Comparison of ENCODE assay signal across 8 cellular contexts in the genomic region with DNA sequence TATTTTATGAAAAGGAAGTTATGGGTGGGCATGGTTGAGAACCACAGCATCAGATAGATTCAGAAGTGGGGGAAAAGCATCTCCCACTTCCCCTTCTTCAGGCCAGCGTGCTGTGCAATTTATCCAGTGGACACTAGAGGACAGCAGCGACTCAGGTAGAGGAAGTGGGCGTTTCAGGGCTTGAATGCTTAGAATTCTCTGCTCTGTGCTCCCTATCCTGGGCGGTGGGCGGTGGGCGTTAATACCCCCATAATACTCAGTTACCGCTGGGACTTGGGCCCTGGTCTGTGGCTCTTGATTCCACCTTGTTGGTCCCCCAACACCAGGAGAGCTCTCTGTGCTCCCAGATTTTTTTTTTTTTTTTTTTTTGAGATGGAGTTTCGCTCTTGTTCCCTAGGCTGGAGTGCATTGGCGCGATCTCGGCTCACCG. TPM values are rescaled to one million over a fixed set of nuclear protein-coding genes. Genes with fewer than 3 reads are reported as not detected.
DNase-seq lines count a peak whose midpoint lies in the region; ATAC-seq, FAIRE-seq and TF ChIP-seq lines count a peak whose summit lies in the region.

No MANE protein-coding gene starts in this region.

- no peaks in the 10 kb centered on the region for H3K9me2 ChIP-seq in PC-3 (replicated peaks; ENCODE audit: low read length)

- no peaks in the 10 kb centered on the region for H3K36me3 Mint-ChIP-seq in Caco-2 (ENCODE audit: insufficient read depth, unreplicated experiment)
- H3K36me3 Mint-ChIP-seq in activated T-helper 2 cell treated with anti-CD3 and anti-CD28 coated beads, Interferon-gamma antibody, Interleukin-2, Interleukin-4, amounts not matched to agents 10 μg/mL and 5 μg/mL and 100 μg/mL, durations not matched to agents 14 hours and 24 hours and 36 hours (ENCODE audit: low read depth) = no peaks in the 10 kb centered on the region

- no peaks in the 10 kb centered on the region for H3K9me3 ChIP-seq in Caco-2
- H3K9me3 ChIP-seq in PC-3 (ENCODE audit: low read length) = no peaks in the 10 kb centered on the region
- no peaks in the 10 kb centered on the region for H3K9me3 ChIP-seq in sigmoid colon

- H3K4me1 ChIP-seq in Caco-2 (peaks cover 13% of the 10 kb centered on the region), PC-3 (ENCODE audit: insufficient read depth, low read length) (no peaks in the 10 kb centered on the region), sigmoid colon (peaks cover 0 to 6% (median 2%) of the 10 kb centered on the region in 4 donors)

- H3K27ac ChIP-seq in PC-3 (ENCODE audit: low read length) (no peak overlapping the region), sigmoid colon (no peak overlapping the region)

- H2AFZ ChIP-seq in PC-3 (ENCODE audit: low read length) = peak overlapping the region; percentile 79

- peak overlapping the region; percentile 83 for H3K4me2 ChIP-seq in PC-3 (ENCODE audit: low read length)

- no peaks in the 10 kb centered on the region for H3K36me3 ChIP-seq in Caco-2 (ENCODE audit: control insufficient read depth, insufficient read depth, low read length)
- H3K36me3 ChIP-seq in PC-3 (ENCODE audit: low read depth, low read length) = no peaks in the 10 kb centered on the region
- H3K36me3 ChIP-seq in sigmoid colon = no peaks in the 10 kb centered on the region

- no peaks in the 10 kb centered on the region for H3K79me2 ChIP-seq in PC-3 (ENCODE audit: low read length)

- peak; percentile 75 for ATAC-seq in PC-3
- ATAC-seq in GM21717 (IDR thresholded peaks at IDR 0.05; ENCODE audit: unreplicated experiment) = no peak

- peak overlapping the region; percentile 60 for H3K4me3 Mint-ChIP-seq in Caco-2 (ENCODE audit: unreplicated experiment)
- no peak overlapping the region for H3K4me3 Mint-ChIP-seq in activated T-helper 2 cell treated with anti-CD3 and anti-CD28 coated beads, Interferon-gamma antibody, Interleukin-2, Interleukin-4, amounts not matched to agents 10 μg/mL and 5 μg/mL and 100 μg/mL, durations not matched to agents 14 hours and 24 hours and 36 hours (ENCODE audit: low read depth)

- TF ChIP-seq POLR2A in sigmoid colon (IDR thresholded peaks at IDR 0.05) (no peak), lower leg skin (IDR thresholded peaks at IDR 0.05) (no peak)

- TF ChIP-seq CTCF in Caco-2 (IDR thresholded peaks at IDR 0.05; ENCODE audit: insufficient read depth in 1 of 2, low read depth in 1 of 2, low read length in 1 of 2, severe bottlenecking in 1 of 2, unreplicated experiment in 1 of 2) = peak; percentile 90 to 93
- peak; percentile 65 for TF ChIP-seq CTCF in PC-3 (conservative IDR thresholded peaks at IDR 0.05; ENCODE audit: low read depth, low read length)
- TF ChIP-seq CTCF in sigmoid colon (IDR thresholded peaks at IDR 0.05) = peak in 3 of 4 experiments; percentile 49 to 69 (median 51)
- no peak for TF ChIP-seq CTCF in lower leg skin (IDR thresholded peaks at IDR 0.05)

- H3K9ac ChIP-seq in PC-3 (ENCODE audit: low read length) = no peak overlapping the region

- DNase-seq in Caco-2 (peak; percentile 73 to 76), HTR-8/SVneo (ENCODE audit: insufficient read length, low spot score) (peak; percentile 56), PC-3 (peak; percentile 62), head of caudate nucleus (peak in 23 of 42 donors; percentile 9 to 60 (median 29)), sigmoid colon (no peak), lower leg skin (ENCODE audit: low spot score in 2 of 2) (no peak)
- DNase-seq in activated T-helper 2 cell treated with anti-CD3 and anti-CD28 coated beads, Interferon-gamma antibody, Interleukin-2, Interleukin-4, amounts not matched to agents 10 μg/mL and 5 μg/mL and 100 μg/mL, durations not matched to agents 14 hours and 24 hours and 36 hours (ENCODE audit: low spot score) = peak; percentile 27

- H3K27me3 ChIP-seq in Caco-2 (replicated peaks; ENCODE audit: control insufficient read depth, insufficient read depth, low read length) (no peaks in the 10 kb centered on the region), PC-3 (ENCODE audit: low read length) (0 out of 2 replicates have a peak, but pooled peaks cover 7% of the 10 kb centered on the region), sigmoid colon (peaks cover 0 to 20% (median 0%) of the 10 kb centered on the region in 3 donors)

- H3K4me1 Mint-ChIP-seq in Caco-2 (ENCODE audit: low read depth, unreplicated experiment) = no peaks in the 10 kb centered on the region
- H3K4me1 Mint-ChIP-seq in activated T-helper 2 cell treated with anti-CD3 and anti-CD28 coated beads, Interferon-gamma antibody, Interleukin-2, Interleukin-4, amounts not matched to agents 10 μg/mL and 5 μg/mL and 100 μg/mL, durations not matched to agents 14 hours and 24 hours and 36 hours (ENCODE audit: low read depth) = no peaks in the 10 kb centered on the region

- WGBS in sigmoid colon, 2 donors = 9 to 33% methylated on average over 12 of the region's 12 CpGs
- WGBS in lower leg skin, 2 donors = 32% methylated on average over 12 of the region's 12 CpGs

- no peak for FAIRE-seq in HTR-8/SVneo (lab: Jason Lieb, UNC)

- TF ChIP-seq EP300 in sigmoid colon (IDR thresholded peaks at IDR 0.05) = no peak

- BruUV-seq in Caco-2 (replicated peaks; lab: Mats Ljungman, UMichigan) (no TSS peak), PC-3 (replicated peaks; lab: Mats Ljungman, UMichigan) (no TSS peak)

- no peaks in the 10 kb centered on the region for H3K27me3 Mint-ChIP-seq in Caco-2 (ENCODE audit: insufficient read depth, unreplicated experiment)
- no peaks in the 10 kb centered on the region for H3K27me3 Mint-ChIP-seq in activated T-helper 2 cell treated with anti-CD3 and anti-CD28 coated beads, Interferon-gamma antibody, Interleukin-2, Interleukin-4, amounts not matched to agents 10 μg/mL and 5 μg/mL and 100 μg/mL, durations not matched to agents 14 hours and 24 hours and 36 hours (ENCODE audit: low read depth)

- no peaks in the 10 kb centered on the region for H3K9me3 Mint-ChIP-seq in Caco-2 (ENCODE audit: unreplicated experiment)
- no peaks in the 10 kb centered on the region for H3K9me3 Mint-ChIP-seq in activated T-helper 2 cell treated with anti-CD3 and anti-CD28 coated beads, Interferon-gamma antibody, Interleukin-2, Interleukin-4, amounts not matched to agents 10 μg/mL and 5 μg/mL and 100 μg/mL, durations not matched to agents 14 hours and 24 hours and 36 hours

- no peak overlapping the region for H3K27ac Mint-ChIP-seq in Caco-2 (ENCODE audit: unreplicated experiment)
- no peak overlapping the region for H3K27ac Mint-ChIP-seq in activated T-helper 2 cell treated with anti-CD3 and anti-CD28 coated beads, Interferon-gamma antibody, Interleukin-2, Interleukin-4, amounts not matched to agents 10 μg/mL and 5 μg/mL and 100 μg/mL, durations not matched to agents 14 hours and 24 hours and 36 hours

- intact Hi-C loops in Caco-2 (cut with micrococcal nuclease; ENCODE audit: unreplicated experiment) (loop anchor here (1.0 to 5.0 kb wide), 2 partner anchors 22 to 200 kb away; no protein-coding TSS in a partner anchor), PC-3 (cut with micrococcal nuclease) (no loop called here), head of caudate nucleus (cut with DNase I) (no loop called here), sigmoid colon (cut with DNase I) (no loop called here), lower leg skin (cut with DNase I; ENCODE audit: low total_unique reads) (no loop called here)
- intact Hi-C loops in activated T-helper 2 cell treated with anti-CD3 and anti-CD28 coated beads, Interferon-gamma antibody, Interleukin-2, Interleukin-4, amounts not matched to agents 10 μg/mL and 5 μg/mL and 100 μg/mL, durations not matched to agents 14 hours and 24 hours and 36 hours (cut with micrococcal nuclease) = no loop called here

- H3F3A ChIP-seq in PC-3 (ENCODE audit: low read length, unreplicated experiment) = no peaks in the 10 kb centered on the region

- CTCF ChIA-PET in Caco-2 (lab: Charles Lee) (no interaction called here), PC-3 (lab: Charles Lee) (no interaction called here)

- H3K4me3 ChIP-seq in Caco-2 (ENCODE audit: low read depth, low read length) (peak overlapping the region; percentile 25), PC-3 (ENCODE audit: low read length) (peak overlapping the region; percentile 63), sigmoid colon (no peak overlapping the region), lower leg skin (ENCODE audit: low read depth, poor library complexity, severe bottlenecking) (no peak overlapping the region)

- POLR2A ChIA-PET in Caco-2 (lab: Charles Lee) (no interaction called here), PC-3 (lab: Charles Lee; ENCODE audit: unreplicated experiment) (no interaction called here)

- no peaks in the 10 kb centered on the region for H4K20me1 ChIP-seq in PC-3 (ENCODE audit: low read length)

RNA-seq across cellular contexts. Expression of a gene that starts 3.7 kb away (rescaled TPM):
- not detected in 2 replicates for total RNA-seq in Caco-2 (2022)
- not detected in 2 replicates for total RNA-seq in PC-3 (2014; rRNA removed)
- total RNA-seq in activated T-helper 2 cell treated with anti-CD3 and anti-CD28 coated beads, Interferon-gamma antibody, Interleukin-2, Interleukin-4, amounts not matched to agents 10 μg/mL and 5 μg/mL and 100 μg/mL, durations not matched to agents 14 hours and 24 hours and 36 hours = not detected in 2 replicates
- not detected for total RNA-seq in sigmoid colon
- polyA plus RNA-seq in sigmoid colon = not detected
- total RNA-seq in lower leg skin = not detected

RNA-seq across cellular contexts. Expression of a gene that starts 16.6 kb away (rescaled TPM):
- total RNA-seq in Caco-2 (2022) (9.9 and 12.9 TPM in 2 replicates), PC-3 (2014; rRNA removed) (2.0 and 2.6 TPM in 2 replicates), sigmoid colon (not detected), lower leg skin (not detected)
- total RNA-seq in activated T-helper 2 cell treated with anti-CD3 and anti-CD28 coated beads, Interferon-gamma antibody, Interleukin-2, Interleukin-4, amounts not matched to agents 10 μg/mL and 5 μg/mL and 100 μg/mL, durations not matched to agents 14 hours and 24 hours and 36 hours = 4.5 and 5.3 TPM in 2 replicates
- 1 to 10 TPM in 1 of 3 donors, under 1 TPM in 1, not detected in 1; 0.92 to 3.6 TPM for polyA plus RNA-seq in sigmoid colon

RNA-seq across cellular contexts. Expression of a gene that starts 34.1 kb away (rescaled TPM):
- not detected in 2 replicates for total RNA-seq in Caco-2 (2022)
- not detected in 2 replicates for total RNA-seq in PC-3 (2014; rRNA removed)
- total RNA-seq in activated T-helper 2 cell treated with anti-CD3 and anti-CD28 coated beads, Interferon-gamma antibody, Interleukin-2, Interleukin-4, amounts not matched to agents 10 μg/mL and 5 μg/mL and 100 μg/mL, durations not matched to agents 14 hours and 24 hours and 36 hours = not detected in 2 replicates
- total RNA-seq in sigmoid colon = 1 to 10 TPM in 1 of 4 donors, not detected in 3; 1.1 TPM
- polyA plus RNA-seq in sigmoid colon = under 1 TPM in 1 of 3 donors, not detected in 2; 0.10 TPM
- total RNA-seq in lower leg skin = under 1 TPM in 1 of 4 donors, not detected in 3; 0.39 TPM

RNA-seq across cellular contexts. Expression of a gene that starts 39.4 kb away (rescaled TPM):
- total RNA-seq in Caco-2 (2022) = not detected in 2 replicates
- total RNA-seq in PC-3 (2014; rRNA removed) = not detected in 2 replicates
- not detected in 2 replicates for total RNA-seq in activated T-helper 2 cell treated with anti-CD3 and anti-CD28 coated beads, Interferon-gamma antibody, Interleukin-2, Interleukin-4, amounts not matched to agents 10 μg/mL and 5 μg/mL and 100 μg/mL, durations not matched to agents 14 hours and 24 hours and 36 hours
- 10 to 100 TPM; 13.0 to 30.0 (median 23.7) TPM for total RNA-seq in sigmoid colon
- 10 to 100 TPM in 1 of 3 donors, under 1 TPM in 1, not detected in 1; 0.60 to 14.2 TPM for polyA plus RNA-seq in sigmoid colon
- total RNA-seq in lower leg skin = 10 to 100 TPM in 3 of 4 donors, 1 to 10 TPM in 1; 3.5 to 28.2 (median 17.3) TPM

RNA-seq across cellular contexts. Expression of a gene that starts 54.2 kb away (rescaled TPM):
- total RNA-seq in Caco-2 (2022) = 0.30 and 0.52 TPM in 2 replicates
- total RNA-seq in PC-3 (2014; rRNA removed) = not detected in 2 replicates
- total RNA-seq in activated T-helper 2 cell treated with anti-CD3 and anti-CD28 coated beads, Interferon-gamma antibody, Interleukin-2, Interleukin-4, amounts not matched to agents 10 μg/mL and 5 μg/mL and 100 μg/mL, durations not matched to agents 14 hours and 24 hours and 36 hours = not detected in 2 replicates
- not detected for total RNA-seq in sigmoid colon
- polyA plus RNA-seq in sigmoid colon = 10 to 100 TPM; 30.1 to 37.2 (median 33.7) TPM
- total RNA-seq in lower leg skin = not detected

Comparison
In these comparisons a context has a peak if more than half of its experiments do, and no peak if none do; other contexts are left out.
1. DNase-seq: peak in Caco-2 (2 of 2), HTR-8/SVneo (single experiment), PC-3 (single experiment), activated T-helper 2 cell treated with anti-CD3 and anti-CD28 coated beads, Interferon-gamma antibody, Interleukin-2, Interleukin-4, amounts not matched to agents 10 μg/mL and 5 μg/mL and 100 μg/mL, durations not matched to agents 14 hours and 24 hours and 36 hours (single experiment) and head of caudate nucleus (23 of 42); none in sigmoid colon (single experiment) and lower leg skin (0 of 2).
2. H3K4me3 ChIP-seq: peak in Caco-2 (single experiment) and PC-3 (single experiment); none in sigmoid colon (0 of 4) and lower leg skin (single experiment).
3. CTCF ChIP-seq: peak in Caco-2 (2 of 2), PC-3 (single experiment) and sigmoid colon (3 of 4); none in lower leg skin (0 of 3).